8 cellular contexts compared by ENCODE assay signal in the genomic region with DNA sequence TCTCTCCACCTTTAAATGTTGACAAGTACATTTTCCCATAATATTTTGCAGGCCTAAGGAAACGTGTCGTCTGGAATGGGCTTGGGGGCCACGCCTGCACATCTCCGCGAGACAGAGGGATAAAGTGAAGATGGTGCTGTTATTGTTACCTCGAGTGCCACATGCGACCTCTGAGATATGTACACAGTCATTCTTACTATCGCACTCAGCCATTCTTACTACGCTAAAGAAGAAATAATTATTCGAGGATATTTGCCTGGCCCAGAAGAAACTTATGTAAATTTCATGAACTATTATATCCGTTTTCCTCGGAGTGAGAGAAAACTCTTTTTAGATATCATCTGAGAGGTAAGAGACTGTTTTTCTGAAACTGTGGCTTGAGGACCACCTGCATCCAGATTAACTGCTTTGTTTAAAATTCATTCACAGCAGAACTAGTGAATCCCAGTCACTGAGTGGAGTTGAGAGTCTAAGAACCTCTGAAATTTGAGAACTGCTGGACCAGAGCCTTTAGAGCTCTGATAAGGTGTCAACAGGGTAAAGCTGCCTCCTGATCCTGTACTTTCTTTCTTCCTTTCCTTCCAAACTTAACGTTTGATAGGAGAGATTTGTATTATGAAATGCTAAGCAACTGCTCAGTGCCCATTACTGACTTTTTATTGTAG. TPM values are rescaled to one million over a fixed set of nuclear protein-coding genes. Genes with fewer than 3 reads are reported as not detected.
A peak's percentile ranks its signal among the peaks of the same experiment; 100 is the strongest.
DNase-seq lines count a peak whose midpoint lies in the region; ATAC-seq and TF ChIP-seq lines count a peak whose summit lies in the region.

No MANE protein-coding gene starts in this region.

- no peak overlapping the region for H3K27ac ChIP-seq in iPS-18a (ENCODE audit: low read length)

- peaks cover 4% of the 10 kb centered on the region for H3K4me1 ChIP-seq in iPS-18a (ENCODE audit: control insufficient read depth, low read depth, low read length)

- H3K9me3 ChIP-seq in iPS-18a (ENCODE audit: control insufficient read depth, low read depth, low read length) = no peaks in the 10 kb centered on the region

- H3K36me3 ChIP-seq in iPS-18a (ENCODE audit: control insufficient read depth, low read depth, low read length) = peaks cover 31% of the 10 kb centered on the region

- ATAC-seq in GM21515 (IDR thresholded peaks at IDR 0.05; ENCODE audit: unreplicated experiment) (peak; percentile 17), GM18870 (IDR thresholded peaks at IDR 0.05; ENCODE audit: unreplicated experiment) (no peak)

- DNase-seq in AG09309 (ENCODE audit: low read depth) (no peak), SW480 (ENCODE audit: low spot score) (peak; percentile 4), posterior vena cava (ENCODE audit: low spot score) (no peak), NCI-H1417 treated with DMSO at 0.1 percent for 48 hours (lab: John Stamatoyannopoulos, UW) (no peak), DMS53 (lab: John Stamatoyannopoulos, UW) (no peak)

- H3K27me3 ChIP-seq in iPS-18a (ENCODE audit: control insufficient read depth, insufficient read depth, low read length) = no peaks in the 10 kb centered on the region

- peak overlapping the region; percentile 70 for H3K4me3 ChIP-seq in AG09309 (ENCODE audit: control insufficient read depth, low read depth, low read length)
- H3K4me3 ChIP-seq in iPS-18a (ENCODE audit: low read length) = peak overlapping the region; percentile 93

- intact Hi-C loops in posterior vena cava (cut with DNase I) = no loop called here

- peak overlapping the region; percentile 87 for H3K9ac ChIP-seq in iPS-18a (ENCODE audit: low read length)

- TF ChIP-seq CTCF in AG09309 (IDR thresholded peaks at IDR 0.05; ENCODE audit: control insufficient read depth, insufficient read depth, low read depth, low read length, missing control alignments) = no peak

RNA-seq across cellular contexts. Expression of a gene that starts 0.8 kb away (rescaled TPM):
- total RNA-seq in posterior vena cava = under 1 TPM in 1 of 2 donors, not detected in 1; 0.29 TPM
